ENCODE assay signal across 26 cellular contexts in genomic region chr11:6616596-6617250, GRCh38. TPM values are rescaled to one million over a fixed set of nuclear protein-coding genes. Genes with fewer than 3 reads are reported as not detected.
DNase-seq lines count a peak whose midpoint lies in the region; ATAC-seq, FAIRE-seq and TF ChIP-seq lines count a peak whose summit lies in the region.
"Had no signal": no experiment of that assay in that cellular context is flagged by ENCODE, and none has a peak within 500 bp of the region (broad histone marks: within the 10 kb centered on the region; RNA-seq: fewer than 3 reads in every experiment).

No MANE protein-coding gene starts in this region.

- peak overlapping the region; percentile 20 for H3K4me3 Mint-ChIP-seq in T-helper 1 cell treated with Interleukin-12 subunit alpha and Interleukin-12 subunit beta and Interleukin-4 antibody, amounts not matched to agents 30 μg/mL and 1 μg/mL, for 36 hours
- H3K4me3 Mint-ChIP-seq in CD4-positive, alpha-beta memory T cell, result peak overlapping the region in 2 of 8 donors; percentile 30 to 37

- H2AFZ ChIP-seq in IMR-90 (replicated peaks; ENCODE audit: low read length, poor library complexity) (peak overlapping the region; percentile 1), endothelial cell of umbilical vein (ENCODE audit: low read depth, low read length) (no peak overlapping the region)

- H3K4me1 ChIP-seq in IMR-90 (ENCODE audit: control insufficient read depth, insufficient read depth, low read length), result peaks cover 9% of the 10 kb centered on the region
- peaks cover 43% of the 10 kb centered on the region for H3K4me1 ChIP-seq in endothelial cell of umbilical vein (ENCODE audit: control insufficient read depth, extremely low read depth, insufficient read depth, low read length)
- H3K4me1 ChIP-seq in CD4-positive, alpha-beta memory T cell (ENCODE audit: insufficient read depth, low read length), result peaks cover 40% of the 10 kb centered on the region
- H3K4me1 ChIP-seq: BE2C, prostate gland had no signal

- TF ChIP-seq RAD21 in IMR-90 (IDR thresholded peaks at IDR 0.05; ENCODE audit: low read length), result no peak

- peaks cover 7% of the 10 kb centered on the region for H3K79me2 ChIP-seq in endothelial cell of umbilical vein (ENCODE audit: control insufficient read depth, insufficient read depth, low read length)

- H3K9me3 Mint-ChIP-seq in T-helper 1 cell treated with Interleukin-12 subunit alpha and Interleukin-12 subunit beta and Interleukin-4 antibody, amounts not matched to agents 30 μg/mL and 1 μg/mL, for 36 hours, result no peaks in the 10 kb centered on the region
- no peaks in the 10 kb centered on the region for H3K9me3 Mint-ChIP-seq in CD4-positive, alpha-beta memory T cell
- H3K9me3 Mint-ChIP-seq: naive thymus-derived CD4-positive, alpha-beta T cell had no signal

- H4K91ac ChIP-seq in IMR-90 (ENCODE audit: insufficient read depth, low read depth, low read length), result no peak overlapping the region; the same call in none of the 2 replicates

- intact Hi-C loops in IMR-90 (cut with micrococcal nuclease), result loop anchor here (5.0 kb wide), 1 partner anchor 141 kb away; no protein-coding TSS in a partner anchor
- intact Hi-C loops in endothelial cell of umbilical vein (cut with micrococcal nuclease), result loop anchor here (5.0 kb wide), 1 partner anchor 141 kb away; no protein-coding TSS in a partner anchor
- intact Hi-C loops in posterior vena cava (cut with DNase I), result loop anchor here in 1 of 2 donors (5.0 kb wide), 1 partner anchor 41 kb away; the partner anchor contains the start of gene DCHS1
- intact Hi-C loops in CD4-positive, alpha-beta memory T cell (cut with micrococcal nuclease), result loop anchor here (10.0 kb wide), 1 partner anchor 202 kb away; the partner anchor contains the start of gene APBB1

- H3K4ac ChIP-seq in IMR-90 (ENCODE audit: low read depth, low read length), result peak overlapping the region; percentile 75

- WGBS in IMR-90 (ENCODE audit: extremely low coverage in 2 of 2, insufficient read length in 1 of 2), 2 experiments, result 80% methylated on average over 1 of the region's 14 CpGs; no CpG with 5 or more reads in 1 of the 2 experiments

- BruUV-seq in IMR-90 (replicated peaks; lab: Mats Ljungman, UMichigan) (TSS peak; percentile 4), endothelial cell of umbilical vein (replicated peaks; lab: Mats Ljungman, UMichigan) (no TSS peak)

- H3K27me3 ChIP-seq in IMR-90 (ENCODE audit: control insufficient read depth, insufficient read depth, low read length) (no peaks in the 10 kb centered on the region), endothelial cell of umbilical vein (ENCODE audit: control insufficient read depth in 2 of 2, insufficient read depth in 2 of 2, low read length in 2 of 2) (no peaks in the 10 kb centered on the region)
- no peaks in the 10 kb centered on the region for H3K27me3 ChIP-seq in CD4-positive, alpha-beta memory T cell (ENCODE audit: insufficient read depth, low read length)
- H3K27me3 ChIP-seq: BE2C, tibial artery had no signal

- no peak for ATAC-seq in IMR-90 (ENCODE audit: low read depth)
- ATAC-seq in GM21825 (IDR thresholded peaks at IDR 0.05; ENCODE audit: unreplicated experiment), result no peak
- ATAC-seq: HepG2; naive thymus-derived CD4-positive, alpha-beta T cell had no signal

- CTCF ChIA-PET in IMR-90 (lab: Yijun Ruan, JAX) (interaction anchor here (0.8 kb wide), 1 partner anchor 12 kb away, joined by 3 read pairs; no protein-coding TSS in a partner anchor), endothelial cell of umbilical vein (lab: Charles Lee) (interaction anchor here (0.9 to 7.6 kb wide), 9 partner anchors 10 to 238 kb away, joined by 3 to 79 read pairs (median 22); partner anchors contain the start of genes ILK, MRPL17 and RRP8)
- CTCF ChIA-PET in CD4-positive, alpha-beta memory T cell (lab: Charles Lee; ENCODE audit: partially characterized antibody), result interaction anchor here (0.9 to 4.1 kb wide), 9 partner anchors 11 to 89 kb away, joined by 3 to 72 read pairs (median 12); partner anchors contain the start of genes ILK, MRPL17 and RRP8

- dilution Hi-C loops in IMR-90 (cut with HindIII; ENCODE audit: low sequenced_read_pairs, unreplicated experiment) (no loop called here), endothelial cell of umbilical vein (cut with MboI; ENCODE audit: extremely low pct_ligation_motif_present, low sequenced_read_pairs) (no loop called here)

- TF ChIP-seq CTCF in IMR-90 (conservative IDR thresholded peaks at IDR 0.05; ENCODE audit: low read depth, low read length) (no peak), endothelial cell of umbilical vein (IDR thresholded peaks at IDR 0.05; ENCODE audit: extremely low read depth in 1 of 2, insufficient read depth in 1 of 2, low read depth in 1 of 2, low read length in 2 of 2) (no peak)

- peaks cover 19% of the 10 kb centered on the region for H3K9me1 ChIP-seq in IMR-90 (ENCODE audit: insufficient read depth, low read length)
- no peaks in the 10 kb centered on the region for H3K9me1 ChIP-seq in endothelial cell of umbilical vein (replicated peaks; ENCODE audit: control insufficient read depth, extremely low read depth, insufficient read depth, low read length)

- H3K18ac ChIP-seq in IMR-90 (ENCODE audit: low read depth, low read length), result no peak overlapping the region

- no peaks in the 10 kb centered on the region for H3K27me3 Mint-ChIP-seq in T-helper 1 cell treated with Interleukin-12 subunit alpha and Interleukin-12 subunit beta and Interleukin-4 antibody, amounts not matched to agents 30 μg/mL and 1 μg/mL, for 36 hours (ENCODE audit: low read depth)
- H3K27me3 Mint-ChIP-seq in CD4-positive, alpha-beta memory T cell, result no peaks in the 10 kb centered on the region
- H3K27me3 Mint-ChIP-seq: naive thymus-derived CD4-positive, alpha-beta T cell had no signal

- peaks cover 24% of the 10 kb centered on the region; the same call in 1 of the 2 replicates for H3K36me3 ChIP-seq in IMR-90 (ENCODE audit: control insufficient read depth, insufficient read depth, low read length)
- peaks cover 8 to 14% of the 10 kb centered on the region in 2 experiments for H3K36me3 ChIP-seq in endothelial cell of umbilical vein (ENCODE audit: control insufficient read depth in 2 of 2, extremely low read depth in 1 of 2, insufficient read depth in 2 of 2, low read length in 2 of 2)
- peaks cover 10% of the 10 kb centered on the region for H3K36me3 ChIP-seq in CD4-positive, alpha-beta memory T cell (ENCODE audit: insufficient read depth, low read length)
- H3K36me3 ChIP-seq: BE2C, prostate gland had no signal

- H3K79me1 ChIP-seq in IMR-90 (ENCODE audit: low read depth in 1 of 2, low read length in 2 of 2), result peaks cover 9 to 57% of the 10 kb centered on the region in 2 experiments

- H4K8ac ChIP-seq in IMR-90 (ENCODE audit: low read depth in 2 of 2, low read length in 2 of 2), result 0 out of 4 replicates have a peak overlapping the region, but pooled peaks of 1 of the 2 experiments have one; percentile 19

- peak overlapping the region; percentile 9 for H2BK5ac ChIP-seq in IMR-90 (ENCODE audit: low read depth, low read length, poor library complexity, severe bottlenecking)

- peaks cover 6% of the 10 kb centered on the region for H3K4me1 Mint-ChIP-seq in T-helper 1 cell treated with Interleukin-12 subunit alpha and Interleukin-12 subunit beta and Interleukin-4 antibody, amounts not matched to agents 30 μg/mL and 1 μg/mL, for 36 hours (ENCODE audit: low read depth)
- H3K4me1 Mint-ChIP-seq in CD4-positive, alpha-beta memory T cell, result peaks cover 6 to 12% (median 9%) of the 10 kb centered on the region in 4 donors

- no peaks in the 10 kb centered on the region for H3K9me3 ChIP-seq in IMR-90 (ENCODE audit: control insufficient read depth, insufficient read depth, low read length)
- H3K9me3 ChIP-seq in endothelial cell of umbilical vein (replicated peaks; ENCODE audit: control insufficient read depth, insufficient read depth, low read length), result no peaks in the 10 kb centered on the region
- no peaks in the 10 kb centered on the region for H3K9me3 ChIP-seq in CD4-positive, alpha-beta memory T cell (ENCODE audit: control insufficient read depth in 1 of 2, low read length in 2 of 2)
- H3K9me3 ChIP-seq: BE2C, prostate gland, SK-N-SH, tibial artery had no signal

- H3K14ac ChIP-seq in IMR-90 (replicated peaks; ENCODE audit: low read depth, low read length), result no peak overlapping the region

- peaks cover 12% of the 10 kb centered on the region for H4K20me1 ChIP-seq in IMR-90 (ENCODE audit: insufficient read depth, low read length)
- H4K20me1 ChIP-seq in endothelial cell of umbilical vein (replicated peaks; ENCODE audit: control insufficient read depth, extremely low read depth, insufficient read depth, low read length), result no peaks in the 10 kb centered on the region

- H2BK120ac ChIP-seq in IMR-90 (ENCODE audit: low read depth, low read length), result no peak overlapping the region

- no peak overlapping the region for H3K56ac ChIP-seq in IMR-90 (ENCODE audit: extremely low read depth, insufficient read depth, low read length)

- no peak overlapping the region for H3K27ac ChIP-seq in IMR-90 (ENCODE audit: insufficient read depth, low read length)
- H3K27ac ChIP-seq in endothelial cell of umbilical vein (ENCODE audit: insufficient read depth, low read depth, low read length), result peak overlapping the region; percentile 68
- H3K27ac ChIP-seq in CD4-positive, alpha-beta memory T cell (ENCODE audit: low read depth, low read length), result no peak overlapping the region
- H3K27ac ChIP-seq: 22Rv1, prostate gland, RWPE1 had no signal

- peaks cover 16% of the 10 kb centered on the region for H3K36me3 Mint-ChIP-seq in T-helper 1 cell treated with Interleukin-12 subunit alpha and Interleukin-12 subunit beta and Interleukin-4 antibody, amounts not matched to agents 30 μg/mL and 1 μg/mL, for 36 hours (ENCODE audit: low read depth)
- H3K36me3 Mint-ChIP-seq in CD4-positive, alpha-beta memory T cell, result peaks cover 9 to 10% of the 10 kb centered on the region in 2 donors

- no peak for DNase-seq in T-helper 1 cell
- DNase-seq in IMR-90, result no peak
- DNase-seq in endothelial cell of umbilical vein (ENCODE audit: low read depth, low spot score), result no peak
- peak; percentile 83 for DNase-seq in posterior vena cava (ENCODE audit: low spot score)
- no peak for DNase-seq in HuH-7 (ENCODE audit: low spot score)
- DNase-seq in CD4-positive, alpha-beta memory T cell, result no peak
- DNase-seq: activated CD4-positive, alpha-beta T cell treated with anti-CD3 and anti-CD28 coated beads for 1 hour; activated naive CD4-positive, alpha-beta T cell treated with Interleukin-2 at 50 U/mL for 16 hours; BE2C; effector memory CD4-positive, alpha-beta T cell; mesendoderm; naive thymus-derived CD4-positive, alpha-beta T cell; NCI-H1417; NCI-H524 treated with DMSO at 0.1 percent for 48 hours; SK-N-SH; stimulated activated CD4-positive, alpha-beta T cell treated with anti-CD3 and anti-CD28 coated beads, Interleukin-2, amount 100 ng/mL, for 24 hours; stimulated activated naive CD4-positive, alpha-beta T cell treated with Interleukin-2 at 50 U/mL for 16 hours had no signal

- H4K5ac ChIP-seq in IMR-90 (ENCODE audit: low read depth, low read length), result no peak overlapping the region

- no peak overlapping the region for H2BK20ac ChIP-seq in IMR-90 (ENCODE audit: low read depth, low read length)

- H3K9ac ChIP-seq in IMR-90 (ENCODE audit: low read depth, low read length) (no peak overlapping the region), endothelial cell of umbilical vein (replicated peaks; ENCODE audit: extremely low read depth, insufficient read depth, low read length) (no peak overlapping the region)
- H3K9ac ChIP-seq: SK-N-SH had no signal

- H3K4me2 ChIP-seq in IMR-90 (ENCODE audit: low read depth, low read length) (no peak overlapping the region), endothelial cell of umbilical vein (ENCODE audit: insufficient read depth, low read length) (no peak overlapping the region)

- POLR2A ChIA-PET in IMR-90 (lab: Charles Lee; ENCODE audit: unreplicated experiment), result interaction anchor here (1.1 kb wide), 1 partner anchor 8 kb away, joined by 4 read pairs; no protein-coding TSS in a partner anchor
- POLR2A ChIA-PET in endothelial cell of umbilical vein (lab: Charles Lee), result interaction anchor here (1.2 kb wide), 2 partner anchors 67 to 79 kb away, joined by 3 to 4 read pairs; partner anchors contain the start of gene MRPL17
- POLR2A ChIA-PET in CD4-positive, alpha-beta memory T cell (lab: Charles Lee; ENCODE audit: partially characterized antibody), result interaction anchor here (1.0 to 5.2 kb wide), 11 partner anchors 10 to 129 kb away, joined by 3 to 132 read pairs (median 21); partner anchors contain the start of genes DCHS1, ILK, MRPL17 and RRP8

- H2AK9ac ChIP-seq in IMR-90 (replicated peaks; ENCODE audit: low read depth, low read length, poor library complexity), result no peak overlapping the region

- no peak overlapping the region for H3K23ac ChIP-seq in IMR-90 (ENCODE audit: low read depth, low read length)

- peak overlapping the region; percentile 14 for H3K27ac Mint-ChIP-seq in T-helper 1 cell treated with Interleukin-12 subunit alpha and Interleukin-12 subunit beta and Interleukin-4 antibody, amounts not matched to agents 30 μg/mL and 1 μg/mL, for 36 hours
- H3K27ac Mint-ChIP-seq in CD4-positive, alpha-beta memory T cell, result peak overlapping the region in 2 of 7 donors; percentile 18 to 20

- H2BK15ac ChIP-seq in IMR-90 (ENCODE audit: low read depth, low read length), result no peak overlapping the region

- H2AK5ac ChIP-seq in IMR-90 (ENCODE audit: low read depth, low read length), result peak overlapping the region; percentile 43; the same call in 1 of the 2 replicates

- in situ Hi-C loops in IMR-90 (cut with MboI; ENCODE audit: low sequenced_read_pairs), result loop anchor here (5.0 kb wide), 1 partner anchor 66 kb away; the partner anchor contains the start of gene MRPL17

- no peak overlapping the region for H3K4me3 ChIP-seq in IMR-90 (ENCODE audit: insufficient read depth, low read depth, low read length)
- no peak overlapping the region for H3K4me3 ChIP-seq in endothelial cell of umbilical vein (replicated peaks in 1 of 3; ENCODE audit: insufficient read depth in 1 of 3, low read depth in 1 of 3, low read length in 3 of 3)
- H3K4me3 ChIP-seq in CD4-positive, alpha-beta memory T cell (ENCODE audit: low read length in 2 of 2), result no peak overlapping the region
- H3K4me3 ChIP-seq: prostate gland had no signal

- no peak for FAIRE-seq in endothelial cell of umbilical vein (lab: Jason Lieb, UNC)
- FAIRE-seq: D721Med, GM18507, HepG2 had no signal

- no peak for TF ChIP-seq POLR2A in IMR-90 (IDR thresholded peaks at IDR 0.05; ENCODE audit: low read depth, low read length)
- no peak for TF ChIP-seq POLR2A in endothelial cell of umbilical vein (IDR thresholded peaks at IDR 0.05; ENCODE audit: low read depth, low read length)

RNA-seq across cellular contexts. Expression of gene TPP1, which starts 2.5 kb away (rescaled TPM):
- total RNA-seq in IMR-90 (2012; rRNA removed) (16.7 and 33.5 TPM in 2 replicates), endothelial cell of umbilical vein (101 and 124 TPM in 2 replicates), posterior vena cava (100 to 1,000 TPM in 1 of 2 donors, 10 to 100 TPM in 1; 80.9 to 137 TPM)
- polyA plus RNA-seq in IMR-90 (2012; rRNA removed) (66.2 and 108 TPM in 2 replicates), endothelial cell of umbilical vein (219 and 224 TPM in 2 replicates)
- polyA plus RNA-seq in IMR-90 (2012; cell fraction: cytosol; rRNA removed), result 41.8 and 75.0 TPM in 2 replicates
- polyA plus RNA-seq in IMR-90 (2012; cell fraction: nucleus; rRNA removed; ENCODE audit: low replicate concordance), result 76.6 and 101 TPM in 2 replicates
- polyA plus RNA-seq in endothelial cell of umbilical vein (2011; cell fraction: cytosol; rRNA removed), result 99.6 and 106 TPM in 2 replicates
- polyA plus RNA-seq in endothelial cell of umbilical vein (2011; cell fraction: nucleus; rRNA removed), result 233 and 244 TPM in 2 replicates
- 144 and 174 TPM in 2 replicates for polyA plus RNA-seq in endothelial cell of umbilical vein (2012)
- 171 and 223 TPM in 2 replicates for polyA minus RNA-seq in endothelial cell of umbilical vein
- 50.7 TPM for polyA minus RNA-seq in endothelial cell of umbilical vein (2011; cell fraction: cytosol; rRNA and poly(A)+ RNA removed)
- polyA minus RNA-seq in endothelial cell of umbilical vein (2011; cell fraction: nucleus; rRNA and poly(A)+ RNA removed), result 61.0 and 85.1 TPM in 2 replicates
- total RNA-seq in CD4-positive, alpha-beta memory T cell, result 100 to 1,000 TPM; 194 to 198 TPM
- 100 to 1,000 TPM; 103 to 144 TPM for polyA plus RNA-seq in CD4-positive, alpha-beta memory T cell

RNA-seq across cellular contexts. Expression of gene TAF10, which starts 4.7 kb away (rescaled TPM):
- 18.6 and 24.4 TPM in 2 replicates for total RNA-seq in IMR-90 (2012; rRNA removed)
- polyA plus RNA-seq in IMR-90 (2012; rRNA removed), result 132 and 180 TPM in 2 replicates
- polyA plus RNA-seq in IMR-90 (2012; cell fraction: cytosol; rRNA removed), result 73.3 and 76.1 TPM in 2 replicates
- polyA plus RNA-seq in IMR-90 (2012; cell fraction: nucleus; rRNA removed; ENCODE audit: low replicate concordance), result 71.9 and 78.4 TPM in 2 replicates
- total RNA-seq in endothelial cell of umbilical vein, result 86.2 and 105 TPM in 2 replicates
- 149 and 208 TPM in 2 replicates for polyA plus RNA-seq in endothelial cell of umbilical vein
- 153 and 155 TPM in 2 replicates for polyA plus RNA-seq in endothelial cell of umbilical vein (2011; cell fraction: cytosol; rRNA removed)
- 91.4 and 134 TPM in 2 replicates for polyA plus RNA-seq in endothelial cell of umbilical vein (2011; cell fraction: nucleus; rRNA removed)
- 213 and 235 TPM in 2 replicates for polyA plus RNA-seq in endothelial cell of umbilical vein (2012)
- 80.6 and 94.6 TPM in 2 replicates for polyA minus RNA-seq in endothelial cell of umbilical vein
- 63.8 TPM for polyA minus RNA-seq in endothelial cell of umbilical vein (2011; cell fraction: cytosol; rRNA and poly(A)+ RNA removed)
- polyA minus RNA-seq in endothelial cell of umbilical vein (2011; cell fraction: nucleus; rRNA and poly(A)+ RNA removed), result 21.2 and 22.1 TPM in 2 replicates
- 100 to 1,000 TPM in 1 of 2 donors, 10 to 100 TPM in 1; 85.9 to 107 TPM for total RNA-seq in posterior vena cava
- total RNA-seq in CD4-positive, alpha-beta memory T cell, result 100 to 1,000 TPM; 116 to 120 TPM
- 100 to 1,000 TPM; 171 to 367 TPM for polyA plus RNA-seq in CD4-positive, alpha-beta memory T cell

RNA-seq across cellular contexts. Expression of gene ILK, which starts 13.1 kb away (rescaled TPM):
- total RNA-seq in IMR-90 (2012; rRNA removed) (272 and 339 TPM in 2 replicates), endothelial cell of umbilical vein (221 and 233 TPM in 2 replicates), posterior vena cava (100 to 1,000 TPM; 340 to 384 TPM)
- polyA plus RNA-seq in IMR-90 (2012; rRNA removed) (367 and 389 TPM in 2 replicates), endothelial cell of umbilical vein (296 and 299 TPM in 2 replicates)
- polyA plus RNA-seq in IMR-90 (2012; cell fraction: cytosol; rRNA removed), result 266 and 365 TPM in 2 replicates
- polyA plus RNA-seq in IMR-90 (2012; cell fraction: nucleus; rRNA removed; ENCODE audit: low replicate concordance), result 346 and 590 TPM in 2 replicates
- 264 and 294 TPM in 2 replicates for polyA plus RNA-seq in endothelial cell of umbilical vein (2011; cell fraction: cytosol; rRNA removed)
- polyA plus RNA-seq in endothelial cell of umbilical vein (2011; cell fraction: nucleus; rRNA removed), result 453 and 501 TPM in 2 replicates
- polyA plus RNA-seq in endothelial cell of umbilical vein (2012), result 152 and 160 TPM in 2 replicates
- 221 and 253 TPM in 2 replicates for polyA minus RNA-seq in endothelial cell of umbilical vein
- 85.9 TPM for polyA minus RNA-seq in endothelial cell of umbilical vein (2011; cell fraction: cytosol; rRNA and poly(A)+ RNA removed)
- 81.1 and 90.3 TPM in 2 replicates for polyA minus RNA-seq in endothelial cell of umbilical vein (2011; cell fraction: nucleus; rRNA and poly(A)+ RNA removed)
- 100 to 1,000 TPM; 131 to 132 TPM for total RNA-seq in CD4-positive, alpha-beta memory T cell
- polyA plus RNA-seq in CD4-positive, alpha-beta memory T cell, result 100 to 1,000 TPM; 121 to 129 TPM

RNA-seq across cellular contexts. Expression of gene RRP8, which starts 13.3 kb away (rescaled TPM):
- total RNA-seq in IMR-90 (2012; rRNA removed), result 11.1 and 11.5 TPM in 2 replicates
- 9.0 and 10.8 TPM in 2 replicates for polyA plus RNA-seq in IMR-90 (2012; rRNA removed)
- polyA plus RNA-seq in IMR-90 (2012; cell fraction: cytosol; rRNA removed), result 2.5 and 3.4 TPM in 2 replicates
- 6.7 and 14.2 TPM in 2 replicates for polyA plus RNA-seq in IMR-90 (2012; cell fraction: nucleus; rRNA removed; ENCODE audit: low replicate concordance)
- total RNA-seq in endothelial cell of umbilical vein, result 19.4 and 23.3 TPM in 2 replicates
- polyA plus RNA-seq in endothelial cell of umbilical vein, result 6.4 and 7.2 TPM in 2 replicates
- 10.6 and 12.4 TPM in 2 replicates for polyA plus RNA-seq in endothelial cell of umbilical vein (2011; cell fraction: cytosol; rRNA removed)
- 19.6 and 20.2 TPM in 2 replicates for polyA plus RNA-seq in endothelial cell of umbilical vein (2011; cell fraction: nucleus; rRNA removed)
- polyA plus RNA-seq in endothelial cell of umbilical vein (2012), result 14.6 and 18.5 TPM in 2 replicates
- polyA minus RNA-seq in endothelial cell of umbilical vein, result 8.9 and 14.9 TPM in 2 replicates
- 11.8 TPM for polyA minus RNA-seq in endothelial cell of umbilical vein (2011; cell fraction: cytosol; rRNA and poly(A)+ RNA removed)
- 15.7 and 17.2 TPM in 2 replicates for polyA minus RNA-seq in endothelial cell of umbilical vein (2011; cell fraction: nucleus; rRNA and poly(A)+ RNA removed)
- total RNA-seq in posterior vena cava, result 10 to 100 TPM; 16.6 to 17.6 TPM
- 10 to 100 TPM; 29.9 to 36.0 TPM for total RNA-seq in CD4-positive, alpha-beta memory T cell
- 10 to 100 TPM; 19.5 to 28.4 TPM for polyA plus RNA-seq in CD4-positive, alpha-beta memory T cell

RNA-seq across cellular contexts. Expression of gene DCHS1, which starts 38.9 kb away (rescaled TPM):
- 1.4 and 1.7 TPM in 2 replicates for total RNA-seq in IMR-90 (2012; rRNA removed)
- 3.3 and 3.8 TPM in 2 replicates for polyA plus RNA-seq in IMR-90 (2012; rRNA removed)
- polyA plus RNA-seq in IMR-90 (2012; cell fraction: cytosol; rRNA removed), result 2.0 and 3.8 TPM in 2 replicates
- 6.7 and 13.0 TPM in 2 replicates for polyA plus RNA-seq in IMR-90 (2012; cell fraction: nucleus; rRNA removed; ENCODE audit: low replicate concordance)
- 73.0 and 73.1 TPM in 2 replicates for total RNA-seq in endothelial cell of umbilical vein
- polyA plus RNA-seq in endothelial cell of umbilical vein, result 56.2 and 64.2 TPM in 2 replicates
- 31.1 and 35.9 TPM in 2 replicates for polyA plus RNA-seq in endothelial cell of umbilical vein (2011; cell fraction: cytosol; rRNA removed)
- 89.5 and 105 TPM in 2 replicates for polyA plus RNA-seq in endothelial cell of umbilical vein (2011; cell fraction: nucleus; rRNA removed)
- 52.6 and 58.4 TPM in 2 replicates for polyA plus RNA-seq in endothelial cell of umbilical vein (2012)
- polyA minus RNA-seq in endothelial cell of umbilical vein, result 125 and 133 TPM in 2 replicates
- polyA minus RNA-seq in endothelial cell of umbilical vein (2011; cell fraction: cytosol; rRNA and poly(A)+ RNA removed), result not detected
- polyA minus RNA-seq in endothelial cell of umbilical vein (2011; cell fraction: nucleus; rRNA and poly(A)+ RNA removed), result 59.4 and 70.9 TPM in 2 replicates
- 10 to 100 TPM; 28.9 to 42.3 TPM for total RNA-seq in posterior vena cava
- total RNA-seq in CD4-positive, alpha-beta memory T cell, result 1 to 10 TPM; 6.4 to 6.7 TPM
- 1 to 10 TPM in 1 of 2 donors, under 1 TPM in 1; 0.47 to 2.5 TPM for polyA plus RNA-seq in CD4-positive, alpha-beta memory T cell
